ENCODE assay signal across 15 cellular contexts in genomic region chr9:127535834-127536233, GRCh38.
DNase-seq lines count a peak whose midpoint lies in the region; ATAC-seq, FAIRE-seq and TF ChIP-seq lines count a peak whose summit lies in the region.
"Had no signal": no experiment of that assay in that cellular context is flagged by ENCODE, and none has a peak within 500 bp of the region (broad histone marks: within the 10 kb centered on the region; RNA-seq: fewer than 3 reads in every experiment).

No MANE protein-coding gene starts in this region.

- no peak for DNase-seq in activated naive CD8-positive, alpha-beta T cell treated with anti-CD3 and anti-CD28 coated beads for 36 hours
- no peak for DNase-seq in activated naive CD8-positive, alpha-beta T cell treated with anti-CD3 and anti-CD28 coated beads, Interleukin-2, amount 50 U/mL, for 24 hours
- DNase-seq in esophagus muscularis mucosa (ENCODE audit: extremely low spot score) (no peak), osteoblast (ENCODE audit: insufficient read length, low spot score, missing footprints) (peak; percentile 93), GM19239 (ENCODE audit: insufficient read length, low spot score) (no peak), HPDE6-E6E7 (ENCODE audit: extremely low spot score) (no peak)
- DNase-seq in activated T-cell treated with anti-CD3 and anti-CD28 coated beads, Interleukin-2, amount 50 U/mL, for 48 hours, result no peak
- DNase-seq: 8988T; activated CD4-positive, alpha-beta T cell treated with anti-CD3 and anti-CD28 coated beads for 1 hour; colonic mucosa; DMS79; NCI-H2227 treated with DMSO at 0.1 percent for 48 hours; SHP77 treated with DMSO at 0.1 percent for 48 hours had no signal

- no peaks in the 10 kb centered on the region for H3K36me3 Mint-ChIP-seq in activated naive CD8-positive, alpha-beta T cell treated with anti-CD3 and anti-CD28 coated beads for 36 hours
- H3K36me3 Mint-ChIP-seq in activated naive CD8-positive, alpha-beta T cell treated with anti-CD3 and anti-CD28 coated beads, Interleukin-2, amount 50 U/mL, for 24 hours (ENCODE audit: low read depth), result no peaks in the 10 kb centered on the region

- H4K20me1 ChIP-seq in osteoblast (ENCODE audit: insufficient read depth, low read length), result peaks cover 60% of the 10 kb centered on the region

- peak overlapping the region; percentile 16 to 48 (median 42) for H3K27ac ChIP-seq in esophagus muscularis mucosa (replicated peaks in 1 of 4)
- peak overlapping the region; percentile 90 for H3K27ac ChIP-seq in osteoblast (ENCODE audit: low read depth, low read length)
- H3K27ac ChIP-seq: colonic mucosa had no signal

- TF ChIP-seq EP300 in esophagus muscularis mucosa (IDR thresholded peaks at IDR 0.05), result no peak

- H3K4me2 ChIP-seq in osteoblast (ENCODE audit: insufficient read depth, low read length), result no peak overlapping the region

- intact Hi-C loops in esophagus muscularis mucosa (cut with DNase I), result no loop called here

- no peaks in the 10 kb centered on the region for H3K4me1 Mint-ChIP-seq in activated naive CD8-positive, alpha-beta T cell treated with anti-CD3 and anti-CD28 coated beads for 36 hours
- no peaks in the 10 kb centered on the region for H3K4me1 Mint-ChIP-seq in activated naive CD8-positive, alpha-beta T cell treated with anti-CD3 and anti-CD28 coated beads, Interleukin-2, amount 50 U/mL, for 24 hours

- H3K79me2 ChIP-seq in osteoblast (ENCODE audit: insufficient read depth, low read length), result peaks cover 94% of the 10 kb centered on the region

- no peaks in the 10 kb centered on the region for H3K27me3 Mint-ChIP-seq in activated naive CD8-positive, alpha-beta T cell treated with anti-CD3 and anti-CD28 coated beads for 36 hours
- no peaks in the 10 kb centered on the region for H3K27me3 Mint-ChIP-seq in activated naive CD8-positive, alpha-beta T cell treated with anti-CD3 and anti-CD28 coated beads, Interleukin-2, amount 50 U/mL, for 24 hours

- peaks cover 1 to 10% (median 8%) of the 10 kb centered on the region in 4 donors for H3K36me3 ChIP-seq in esophagus muscularis mucosa
- peaks cover 43% of the 10 kb centered on the region for H3K36me3 ChIP-seq in osteoblast (ENCODE audit: insufficient read depth, low read length)
- H3K36me3 ChIP-seq: colonic mucosa had no signal

- no peak for FAIRE-seq in GM19239 (lab: Jason Lieb, UNC)

- no peaks in the 10 kb centered on the region for H3K9me3 ChIP-seq in esophagus muscularis mucosa
- H3K9me3 ChIP-seq in osteoblast (ENCODE audit: low read depth, low read length), result no peaks in the 10 kb centered on the region
- H3K9me3 ChIP-seq: colonic mucosa had no signal

- no peak for TF ChIP-seq POLR2A in esophagus muscularis mucosa (IDR thresholded peaks at IDR 0.05; ENCODE audit: low read depth)

- H3K27ac Mint-ChIP-seq in activated naive CD8-positive, alpha-beta T cell treated with anti-CD3 and anti-CD28 coated beads for 36 hours, result peak overlapping the region; percentile 29
- no peak overlapping the region for H3K27ac Mint-ChIP-seq in activated naive CD8-positive, alpha-beta T cell treated with anti-CD3 and anti-CD28 coated beads, Interleukin-2, amount 50 U/mL, for 24 hours
- H3K27ac Mint-ChIP-seq: activated T-helper 2 cell treated with anti-CD3 and anti-CD28 coated beads, Interferon-gamma antibody, Interleukin-2, Interleukin-4, amounts not matched to agents 10 μg/mL and 5 μg/mL and 100 μg/mL, durations not matched to agents 14 hours and 24 hours and 36 hours had no signal

- H3K27me3 ChIP-seq in esophagus muscularis mucosa (no peaks in the 10 kb centered on the region), osteoblast (ENCODE audit: insufficient read depth, low read length) (no peaks in the 10 kb centered on the region)
- H3K27me3 ChIP-seq: colonic mucosa had no signal

- no peak for TF ChIP-seq CTCF in esophagus muscularis mucosa (IDR thresholded peaks at IDR 0.05)
- TF ChIP-seq CTCF in osteoblast (IDR thresholded peaks at IDR 0.05; ENCODE audit: extremely low read depth, low read depth, low read length), result no peak

- H3K4me3 ChIP-seq in esophagus muscularis mucosa, result no peak overlapping the region
- H3K4me3 ChIP-seq in osteoblast (ENCODE audit: insufficient read depth, low read length), result no peak overlapping the region
- H3K4me3 ChIP-seq: colonic mucosa had no signal

- no peak overlapping the region for H2AFZ ChIP-seq in osteoblast (ENCODE audit: low read length)

- H3K4me3 Mint-ChIP-seq in activated naive CD8-positive, alpha-beta T cell treated with anti-CD3 and anti-CD28 coated beads for 36 hours, result no peak overlapping the region
- H3K4me3 Mint-ChIP-seq in activated naive CD8-positive, alpha-beta T cell treated with anti-CD3 and anti-CD28 coated beads, Interleukin-2, amount 50 U/mL, for 24 hours, result no peak overlapping the region

- no peaks in the 10 kb centered on the region for H3K9me3 Mint-ChIP-seq in activated naive CD8-positive, alpha-beta T cell treated with anti-CD3 and anti-CD28 coated beads for 36 hours
- no peaks in the 10 kb centered on the region for H3K9me3 Mint-ChIP-seq in activated naive CD8-positive, alpha-beta T cell treated with anti-CD3 and anti-CD28 coated beads, Interleukin-2, amount 50 U/mL, for 24 hours
- H3K9me3 Mint-ChIP-seq: activated T-helper 2 cell treated with anti-CD3 and anti-CD28 coated beads, Interferon-gamma antibody, Interleukin-2, Interleukin-4, amounts not matched to agents 10 μg/mL and 5 μg/mL and 100 μg/mL, durations not matched to agents 14 hours and 24 hours and 36 hours had no signal

- 69% methylated on average over 14 of the region's 14 CpGs for WGBS in esophagus muscularis mucosa

- H3K4me1 ChIP-seq in esophagus muscularis mucosa, result peaks cover 30 to 72% (median 70%) of the 10 kb centered on the region in 4 donors
- peaks cover 62% of the 10 kb centered on the region for H3K4me1 ChIP-seq in osteoblast (ENCODE audit: insufficient read depth, low read length)
- H3K4me1 ChIP-seq: colonic mucosa had no signal

- ATAC-seq in activated naive CD8-positive, alpha-beta T cell treated with anti-CD3 and anti-CD28 coated beads, Interleukin-2, amount 50 U/mL, for 24 hours, result no peak
- no peak for ATAC-seq in GM18511 (IDR thresholded peaks at IDR 0.05; ENCODE audit: unreplicated experiment)
